In genomic region chr15:45401665-45402161, GRCh38 we compare ENCODE assay signal across 7 cellular contexts. TPM values are rescaled to one million over a fixed set of nuclear protein-coding genes. Genes with fewer than 3 reads are reported as not detected.
A peak's percentile ranks its signal among the peaks of the same experiment; 100 is the strongest.
DNase-seq lines count a peak whose midpoint lies in the region; ATAC-seq and TF ChIP-seq lines count a peak whose summit lies in the region.

No MANE protein-coding gene starts in this region.

- TF ChIP-seq CTCF in ascending aorta (IDR thresholded peaks at IDR 0.05): no peak
- no peak for TF ChIP-seq CTCF in liver (IDR thresholded peaks at IDR 0.05; ENCODE audit: low read depth, low read length, missing input control)
- TF ChIP-seq CTCF in tibial nerve (IDR thresholded peaks at IDR 0.05): no peak

- no peaks in the 10 kb centered on the region for H3K9me3 ChIP-seq in ascending aorta
- no peaks in the 10 kb centered on the region for H3K9me3 ChIP-seq in liver (ENCODE audit: control insufficient read depth in 4 of 4, low read length in 3 of 4)
- H3K9me3 ChIP-seq in tibial nerve: no peaks in the 10 kb centered on the region

- H3K27ac ChIP-seq in ascending aorta: peak overlapping the region; percentile 85 to 92
- H3K27ac ChIP-seq in liver (ENCODE audit: low read depth in 1 of 2, low read length in 2 of 2): peak overlapping the region; percentile 93 to 94
- peak overlapping the region; percentile 77 to 96 (median 92) for H3K27ac ChIP-seq in tibial nerve

- peak overlapping the region; percentile 92 to 94 for H3K4me3 ChIP-seq in ascending aorta
- H3K4me3 ChIP-seq in liver (ENCODE audit: low read depth in 1 of 3, low read length in 3 of 3): peak overlapping the region; percentile 67 to 88 (median 80)
- peak overlapping the region; percentile 72 to 99 (median 84) for H3K4me3 ChIP-seq in tibial nerve

- intact Hi-C loops in ascending aorta (cut with DNase I): loop anchor here (1.0 to 10.0 kb wide), 6 partner anchors 23 to 1114 kb away; partner anchors contain the start of genes GATM and GOLM2

- H3K36me3 ChIP-seq in ascending aorta (peaks cover 8 to 10% of the 10 kb centered on the region in 2 donors), liver (ENCODE audit: control insufficient read depth in 4 of 4, insufficient read depth in 3 of 4, low read depth in 1 of 4, low read length in 3 of 4) (peaks cover 0 to 13% (median 5%) of the 10 kb centered on the region in 4 donors), tibial nerve (peaks cover 0 to 18% (median 0%) of the 10 kb centered on the region in 3 donors)

- peaks cover 3 to 18% of the 10 kb centered on the region in 2 donors for H3K4me1 ChIP-seq in ascending aorta
- H3K4me1 ChIP-seq in liver (ENCODE audit: control insufficient read depth in 4 of 4, insufficient read depth in 4 of 4, low read length in 3 of 4): peaks cover 10 to 51% (median 39%) of the 10 kb centered on the region in 4 donors
- peaks cover 0 to 52% (median 16%) of the 10 kb centered on the region in 4 donors for H3K4me1 ChIP-seq in tibial nerve

- 1% methylated on average over 12 of the region's 12 CpGs for WGBS in liver
- WGBS in tibial nerve, 2 donors: 2 to 4% methylated on average over 12 of the region's 12 CpGs

- peak overlapping the region; percentile 61 to 96 for H3K9ac ChIP-seq in liver (ENCODE audit: low read depth in 1 of 2, low read length in 2 of 2)

- H3K27me3 ChIP-seq in ascending aorta (no peaks in the 10 kb centered on the region), liver (ENCODE audit: control insufficient read depth in 4 of 4, insufficient read depth in 4 of 4, low read length in 3 of 4) (no peaks in the 10 kb centered on the region), tibial nerve (no peaks in the 10 kb centered on the region)

- ATAC-seq in GM18867 (IDR thresholded peaks at IDR 0.05; ENCODE audit: unreplicated experiment): peak; percentile 4
- ATAC-seq in HG03196 (IDR thresholded peaks at IDR 0.05; ENCODE audit: unreplicated experiment): peak; percentile 2
- no peak for ATAC-seq in GM21528 (IDR thresholded peaks at IDR 0.05; ENCODE audit: low FRiP score, unreplicated experiment)

- TF ChIP-seq POLR2A in tibial nerve (IDR thresholded peaks at IDR 0.05): no peak

- DNase-seq in ascending aorta (ENCODE audit: low spot score in 2 of 2) (no peak), tibial nerve (ENCODE audit: low spot score in 2 of 2) (no peak), GM19238 (ENCODE audit: insufficient read length, low spot score) (no peak)

- TF ChIP-seq RAD21 in liver (IDR thresholded peaks at IDR 0.05): no peak

- TF ChIP-seq EP300 in tibial nerve (IDR thresholded peaks at IDR 0.05): no peak

TF ChIP-seq in liver, 16 proteins besides CTCF, POLR2A, EP300 and RAD21:
- TF ChIP-seq FOXA1 (IDR thresholded peaks at IDR 0.05) (no peak), EGR1 (IDR thresholded peaks at IDR 0.05; ENCODE audit: low read depth in 2 of 2) (no peak), ATF3 (IDR thresholded peaks at IDR 0.05) (no peak), GABPA (IDR thresholded peaks at IDR 0.05 in 1 of 2, conservative IDR thresholded peaks at IDR 0.05 in 1 of 2) (no peak), NR2F2 (IDR thresholded peaks at IDR 0.05) (no peak), RXRA (IDR thresholded peaks at IDR 0.05) (no peak), MAX (IDR thresholded peaks at IDR 0.05) (no peak)
TF ChIP-seq in liver: peak in this region for 0.

RNA-seq across cellular contexts. Expression of gene GATM, which starts 23.4 kb away (rescaled TPM):
- 6.1 TPM for total RNA-seq in ascending aorta
- 1,000 to 10,000 TPM in 1 of 2 donors, 100 to 1,000 TPM in 1; 720 to 1,079 TPM for total RNA-seq in liver
- 100 to 1,000 TPM; 401 to 627 TPM for polyA plus RNA-seq in liver
- total RNA-seq in tibial nerve: 100 to 1,000 TPM; 334 to 564 (median 451) TPM

Comparison
In these comparisons a context has a peak if more than half of its experiments do, and no peak if none do; other contexts are left out.
1. RNA of gene GATM, which starts 23.4 kb away (total RNA-seq): 720 to 1,079 TPM in liver and 334 to 564 TPM in tibial nerve; 6.1 TPM in ascending aorta (single experiment); every median in the first group is over 10 times any median in the second.
2. Peak in every context shown above with its lines, with median percentiles within 50 percentile points of each other: H3K27ac ChIP-seq and H3K4me3 ChIP-seq.